1 cellular context compared by ENCODE assay signal in genomic region chr5:94788527-94788926, GRCh38.
TF ChIP-seq lines count a peak whose summit lies in the region.

No MANE protein-coding gene starts in this region.

TF ChIP-seq in GM23338, 12 proteins besides CTCF, POLR2A, EP300 and RAD21 (continued from another document):
- TF ChIP-seq ZNF462 (CRISPR knock-in tag; IDR thresholded peaks at IDR 0.05) (no peak), STAT1 (IDR thresholded peaks at IDR 0.05; ENCODE audit: unreplicated experiment) (no peak), CREB1 (CRISPR knock-in tag; IDR thresholded peaks at IDR 0.05; ENCODE audit: low read depth) (no peak), ETS1 (IDR thresholded peaks at IDR 0.05) (no peak), ZNF114 (CRISPR knock-in tag; IDR thresholded peaks at IDR 0.05) (no peak), EZH2phosphoT487 (IDR thresholded peaks at IDR 0.05; ENCODE audit: unreplicated experiment) (no peak)
